Comparison of ENCODE assay signal across 28 cellular contexts in the genomic region with DNA sequence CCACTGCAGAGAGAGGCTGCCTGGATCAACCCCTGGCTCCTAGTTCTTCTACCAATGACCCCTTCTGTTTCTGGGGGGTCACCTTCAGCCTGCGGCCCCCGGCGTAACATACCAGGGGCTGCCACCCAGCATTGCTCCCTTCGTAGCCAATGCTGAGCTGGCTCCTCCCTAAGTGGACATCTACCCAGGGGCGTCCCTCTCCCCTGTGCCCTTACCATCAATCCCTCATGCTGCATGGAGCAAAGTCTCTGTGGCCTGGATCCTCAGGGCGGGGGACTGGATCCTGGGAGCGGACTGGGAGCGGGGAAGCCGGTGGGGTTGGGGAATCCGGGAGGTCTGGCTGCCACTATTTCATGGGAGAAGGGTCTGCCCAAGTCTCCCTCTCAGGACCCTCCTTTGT. TPM values are rescaled to one million over a fixed set of nuclear protein-coding genes. Genes with fewer than 3 reads are reported as not detected.
"Had no signal": no experiment of that assay in that cellular context is flagged by ENCODE, and none has a peak within 500 bp of the region (broad histone marks: within the 10 kb centered on the region; RNA-seq: fewer than 3 reads in every experiment).

No MANE protein-coding gene starts in this region.

- ATAC-seq: effector memory CD8-positive, alpha-beta T cell; heart right ventricle; left cardiac atrium; left lung; naive thymus-derived CD8-positive, alpha-beta T cell; pancreas; right cardiac atrium; stimulated activated naive B cell treated with anti-CD40 and anti-IgM and Interleukin-4, amounts not matched to agents 10 μg/mL and 1 μg/mL and 100 μg/mL, for 72 hours had no signal

- H3K27me3 ChIP-seq: pancreas, thyroid gland, vagina had no signal

- H3K4me1 ChIP-seq: esophagus squamous epithelium, vagina had no signal

- DNase-seq: cortex of kidney; effector memory CD8-positive, alpha-beta T cell; erythroblast; esophagus squamous epithelium; foreskin melanocyte; glutamatergic neuron; heart right ventricle; hippocampal formation; left cardiac atrium; left lung; mammary epithelial cell; mesendoderm; naive thymus-derived CD8-positive, alpha-beta T cell; pancreas; right cardiac atrium; stimulated activated CD4-positive, alpha-beta T cell treated with anti-CD3 and anti-CD28 coated beads, Interleukin-15, amount 100 ng/mL, for 24 hours; stimulated activated CD4-positive, alpha-beta T cell treated with anti-CD3 and anti-CD28 coated beads, Interleukin-2, amount 100 ng/mL, for 48 hours; stimulated activated naive B cell treated with anti-CD40 and anti-IgM and Interleukin-4, amounts not matched to agents 10 μg/mL and 1 μg/mL and 100 μg/mL, for 72 hours; stomach; thyroid gland; trophoblast cell had no signal

- H3K4me3 ChIP-seq: esophagus squamous epithelium, heart right ventricle, left lung, pancreas, skin epidermis, stomach, thyroid gland, vagina had no signal

- H3K27ac ChIP-seq: esophagus squamous epithelium, heart right ventricle, left lung, neutrophil, pancreas, skin epidermis, stomach, thyroid gland, vagina had no signal

- H3K4me3 Mint-ChIP-seq: effector memory CD8-positive, alpha-beta T cell; naive thymus-derived CD8-positive, alpha-beta T cell; stimulated activated naive B cell treated with anti-CD40 and anti-IgM and Interleukin-4, amounts not matched to agents 10 μg/mL and 1 μg/mL and 100 μg/mL, for 72 hours had no signal

- H3K9me3 Mint-ChIP-seq: effector memory CD8-positive, alpha-beta T cell had no signal

- H3K4me1 Mint-ChIP-seq: naive thymus-derived CD8-positive, alpha-beta T cell; stimulated activated naive B cell treated with anti-CD40 and anti-IgM and Interleukin-4, amounts not matched to agents 10 μg/mL and 1 μg/mL and 100 μg/mL, for 72 hours had no signal

- H3K36me3 ChIP-seq: esophagus squamous epithelium, heart right ventricle, left lung, neutrophil, pancreas, stomach, thyroid gland, vagina had no signal

- H3K36me3 Mint-ChIP-seq: naive thymus-derived CD8-positive, alpha-beta T cell; stimulated activated naive B cell treated with anti-CD40 and anti-IgM and Interleukin-4, amounts not matched to agents 10 μg/mL and 1 μg/mL and 100 μg/mL, for 72 hours had no signal

- H3K27ac Mint-ChIP-seq: effector memory CD8-positive, alpha-beta T cell; progenitor cell of endocrine pancreas; stimulated activated naive B cell treated with anti-CD40 and anti-IgM and Interleukin-4, amounts not matched to agents 10 μg/mL and 1 μg/mL and 100 μg/mL, for 72 hours had no signal

- H3K9me3 ChIP-seq: neutrophil, pancreas, thyroid gland, vagina had no signal

RNA-seq across cellular contexts. Expression of a gene that starts 28.6 kb away (rescaled TPM):
- total RNA-seq: dermis microvascular lymphatic vessel endothelial cell; esophagus squamous epithelium; mammary epithelial cell; myocyte; naive thymus-derived CD8-positive, alpha-beta T cell; thyroid gland; ureter; vagina had no signal
